Comparison of ENCODE assay signal across 20 cellular contexts in genomic region chr12:132106921-132107320, GRCh38. TPM values are rescaled to one million over a fixed set of nuclear protein-coding genes. Genes with fewer than 3 reads are reported as not detected.
A peak's percentile ranks its signal among the peaks of the same experiment; 100 is the strongest.
DNase-seq lines count a peak whose midpoint lies in the region; ATAC-seq, FAIRE-seq and TF ChIP-seq lines count a peak whose summit lies in the region.
"Had no signal": no experiment of that assay in that cellular context is flagged by ENCODE, and none has a peak within 500 bp of the region (broad histone marks: within the 10 kb centered on the region; RNA-seq: fewer than 3 reads in every experiment).

No MANE protein-coding gene starts in this region.

- H3K36me3 ChIP-seq in bronchial epithelial cell (ENCODE audit: control insufficient read depth, insufficient read depth, low read length) = peaks cover 8% of the 10 kb centered on the region
- peaks cover 4% of the 10 kb centered on the region for H3K36me3 ChIP-seq in A673 (ENCODE audit: insufficient read depth, low read length, poor library complexity, severe bottlenecking)

- POLR2A ChIA-PET in A673 (lab: Charles Lee; ENCODE audit: low non-redundant PET) = no interaction called here

- peak; percentile 79 for DNase-seq in EL
- DNase-seq in HTR-8/SVneo (ENCODE audit: insufficient read length, low spot score) = peak; percentile 32
- peak; percentile 1 for DNase-seq in bronchial epithelial cell (ENCODE audit: low read depth)
- DNase-seq in myocyte (ENCODE audit: low read depth) = peak; percentile 25
- DNase-seq in A673 (ENCODE audit: low spot score) = no peak
- DNase-seq in OCI-M1 (lab: John Stamatoyannopoulos, UW) = no peak
- DNase-seq: Calu3; CD4-positive, alpha-beta memory T cell; DMS53; MV-4-11; NCI-H1417; NCI-H187 treated with DMSO at 0.1 percent for 48 hours; NCI-H510A; NCI-H774; PC-9 had no signal

- TF ChIP-seq CTCF in bronchial epithelial cell (IDR thresholded peaks at IDR 0.05; ENCODE audit: insufficient read depth, low read length, severe bottlenecking) = no peak
- TF ChIP-seq CTCF in A673 (conservative IDR thresholded peaks at IDR 0.05; ENCODE audit: low read depth, low read length) = no peak

- CTCF ChIA-PET in A673 (lab: Charles Lee) = no interaction called here

- H3K27ac ChIP-seq in A673 (ENCODE audit: low read depth, low read length, poor library complexity, severe bottlenecking) = no peak overlapping the region
- H3K27ac ChIP-seq: PC-9, SK-N-MC had no signal

- no peak overlapping the region for H3K4me3 ChIP-seq in bronchial epithelial cell (ENCODE audit: low read depth, low read length)
- no peak overlapping the region for H3K4me3 ChIP-seq in A673 (ENCODE audit: low read depth, low read length, poor library complexity, severe bottlenecking)
- H3K4me3 ChIP-seq: PC-9, SK-N-MC had no signal

- no TSS peak for BruUV-seq in A673 (replicated peaks; lab: Mats Ljungman, UMichigan)

- intact Hi-C loops in A673 (cut with micrococcal nuclease; ENCODE audit: unreplicated experiment) = no loop called here

- H3K27me3 ChIP-seq in bronchial epithelial cell (ENCODE audit: control insufficient read depth, insufficient read depth, low read length) (no peaks in the 10 kb centered on the region), A673 (replicated peaks; ENCODE audit: insufficient read depth, low read depth, low read length, poor library complexity) (no peaks in the 10 kb centered on the region)

- FAIRE-seq in HTR-8/SVneo (lab: Jason Lieb, UNC) (no peak), bronchial epithelial cell (lab: Jason Lieb, UNC) (no peak)

- H3K9me3 ChIP-seq in A673 (ENCODE audit: low read depth, low read length, poor library complexity, severe bottlenecking) = no peaks in the 10 kb centered on the region

- ATAC-seq in HG03025 (IDR thresholded peaks at IDR 0.05; ENCODE audit: low FRiP score, unreplicated experiment) (no peak), GM19467 (IDR thresholded peaks at IDR 0.05; ENCODE audit: unreplicated experiment) (no peak)
- ATAC-seq: HCT116, Right ventricle myocardium inferior had no signal

- no peaks in the 10 kb centered on the region for H3K4me1 ChIP-seq in A673 (ENCODE audit: insufficient read depth, low read length, poor library complexity, severe bottlenecking)

RNA-seq across cellular contexts. Expression of gene DDX51, which starts 37.2 kb away (rescaled TPM):
- 9.0 and 10.0 TPM in 2 replicates for total RNA-seq in bronchial epithelial cell
- total RNA-seq in myocyte = 6.4 and 6.9 TPM in 2 replicates
- 11.3 TPM for polyA plus RNA-seq in myocyte (2012)
- total RNA-seq in A673 (2021) = 35.4 and 38.9 TPM in 2 replicates

RNA-seq across cellular contexts. Expression of gene NOC4L, which starts 37.3 kb away (rescaled TPM):
- 10.0 and 11.4 TPM in 2 replicates for total RNA-seq in bronchial epithelial cell
- 11.1 and 14.2 TPM in 2 replicates for total RNA-seq in myocyte
- 16.7 TPM for polyA plus RNA-seq in myocyte (2012)
- 43.0 and 46.9 TPM in 2 replicates for total RNA-seq in A673 (2021)

Comparison
In these comparisons a context has a peak if more than half of its experiments do, and no peak if none do; other contexts are left out.
1. DNase-seq: peak in EL (single experiment), HTR-8/SVneo (single experiment), bronchial epithelial cell (single experiment) and myocyte (single experiment); none in A673 (single experiment) and OCI-M1 (single experiment).